9 cellular contexts compared by ENCODE assay signal in genomic region chr21:36699026-36699545, GRCh38. TPM values are rescaled to one million over a fixed set of nuclear protein-coding genes. Genes with fewer than 3 reads are reported as not detected.
DNase-seq lines count a peak whose midpoint lies in the region; ATAC-seq lines count a peak whose summit lies in the region.
"Had no signal": no experiment of that assay in that cellular context is flagged by ENCODE, and none has a peak within 500 bp of the region (broad histone marks: within the 10 kb centered on the region; RNA-seq: fewer than 3 reads in every experiment).

A gene with protein sequence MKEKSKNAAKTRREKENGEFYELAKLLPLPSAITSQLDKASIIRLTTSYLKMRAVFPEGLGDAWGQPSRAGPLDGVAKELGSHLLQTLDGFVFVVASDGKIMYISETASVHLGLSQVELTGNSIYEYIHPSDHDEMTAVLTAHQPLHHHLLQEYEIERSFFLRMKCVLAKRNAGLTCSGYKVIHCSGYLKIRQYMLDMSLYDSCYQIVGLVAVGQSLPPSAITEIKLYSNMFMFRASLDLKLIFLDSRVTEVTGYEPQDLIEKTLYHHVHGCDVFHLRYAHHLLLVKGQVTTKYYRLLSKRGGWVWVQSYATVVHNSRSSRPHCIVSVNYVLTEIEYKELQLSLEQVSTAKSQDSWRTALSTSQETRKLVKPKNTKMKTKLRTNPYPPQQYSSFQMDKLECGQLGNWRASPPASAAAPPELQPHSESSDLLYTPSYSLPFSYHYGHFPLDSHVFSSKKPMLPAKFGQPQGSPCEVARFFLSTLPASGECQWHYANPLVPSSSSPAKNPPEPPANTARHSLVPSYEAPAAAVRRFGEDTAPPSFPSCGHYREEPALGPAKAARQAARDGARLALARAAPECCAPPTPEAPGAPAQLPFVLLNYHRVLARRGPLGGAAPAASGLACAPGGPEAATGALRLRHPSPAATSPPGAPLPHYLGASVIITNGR (plus strand): TSS chr21:36699115. CDS start chr21:36699747, 632 bp downstream.

- H3K9me3 ChIP-seq in trophoblast cell (ENCODE audit: insufficient read depth, low read depth, low read length), result peaks cover 10% of the 10 kb centered on the region

- no peak within 1 kb of the TSS for H4K8ac ChIP-seq in trophoblast cell (ENCODE audit: low read depth, low read length)

- no peaks in the 10 kb centered on the region for H3K79me2 ChIP-seq in trophoblast cell (ENCODE audit: control insufficient read depth, insufficient read depth, low read length, poor library complexity)

- peak; percentile 67 for DNase-seq in NCI-H1105 treated with DMSO at 0.1 percent for 48 hours (lab: John Stamatoyannopoulos, UW)
- DNase-seq in NCI-H1105 (lab: John Stamatoyannopoulos, UW), result no peak
- peak; percentile 4 for DNase-seq in NCI-H446 treated with DMSO at 0.1 percent for 48 hours (lab: John Stamatoyannopoulos, UW)
- peak; percentile 22 for DNase-seq in epithelial cell of prostate (ENCODE audit: low read depth, low spot score)
- DNase-seq in trophoblast cell, result peak in 1 of 2 donors; percentile 46
- DNase-seq in stimulated activated CD4-positive, alpha-beta T cell treated with anti-CD3 and anti-CD28 coated beads, Interleukin-2, amount 100 ng/mL, for 48 hours, result no peak

- no peak within 1 kb of the TSS for H2BK5ac ChIP-seq in trophoblast cell (ENCODE audit: low read depth, low read length, poor library complexity)

- peaks cover 97% of the 10 kb centered on the region for H3K27me3 ChIP-seq in trophoblast cell (ENCODE audit: insufficient read depth, low read length)

- no peak within 1 kb of the TSS for H3K23ac ChIP-seq in trophoblast cell (ENCODE audit: low read length)

- no CpG with 5 or more reads among the region's 64 CpGs for WGBS in trophoblast cell (ENCODE audit: extremely low coverage, insufficient coverage, insufficient read length)

- H3K27ac ChIP-seq in epithelial cell of prostate (peak within 1 kb of the TSS; percentile 52), trophoblast cell (ENCODE audit: low read depth, low read length) (no peak within 1 kb of the TSS)

- H2BK12ac ChIP-seq in trophoblast cell (ENCODE audit: low read length), result no peak within 1 kb of the TSS

- H3K14ac ChIP-seq in trophoblast cell (ENCODE audit: low read length), result no peak within 1 kb of the TSS

- H3K18ac ChIP-seq in trophoblast cell (ENCODE audit: low read length), result no peak within 1 kb of the TSS

- H2AK5ac ChIP-seq in trophoblast cell (ENCODE audit: low read length), result no peak within 1 kb of the TSS

- peaks cover 12 to 19% of the 10 kb centered on the region in 2 experiments for H3K4me1 ChIP-seq in trophoblast cell (ENCODE audit: control insufficient read depth in 1 of 2, insufficient read depth in 2 of 2, low read length in 2 of 2)

- H4K12ac ChIP-seq in trophoblast cell (ENCODE audit: low read depth, low read length), result no peak within 1 kb of the TSS

- peak within 1 kb of the TSS; percentile 63 for H3K4me2 ChIP-seq in trophoblast cell (ENCODE audit: low read length)

- H2AFZ ChIP-seq in trophoblast cell (ENCODE audit: insufficient read depth, low read length, poor library complexity), result peak within 1 kb of the TSS; percentile 17

- no peak within 1 kb of the TSS for H3K9ac ChIP-seq in trophoblast cell (ENCODE audit: low read length)

- peak within 1 kb of the TSS; percentile 38 for H3K4me3 ChIP-seq in trophoblast cell (ENCODE audit: low read depth, low read length)

- H3K79me1 ChIP-seq in trophoblast cell (ENCODE audit: low read length), result no peaks in the 10 kb centered on the region

- no peak for ATAC-seq in HG02884 (IDR thresholded peaks at IDR 0.05; ENCODE audit: unreplicated experiment)
- ATAC-seq in HG03565 (IDR thresholded peaks at IDR 0.05; ENCODE audit: unreplicated experiment), result no peak

- H3K36me3 ChIP-seq in trophoblast cell (ENCODE audit: control insufficient read depth in 1 of 2, insufficient read depth in 2 of 2, low read length in 2 of 2), result no peaks in the 10 kb centered on the region

- H2BK120ac ChIP-seq in trophoblast cell (ENCODE audit: insufficient read depth, low read length, poor library complexity), result no peak within 1 kb of the TSS

- no peak within 1 kb of the TSS for H4K91ac ChIP-seq in trophoblast cell (ENCODE audit: low read depth, low read length)

- no peak within 1 kb of the TSS for H3K4ac ChIP-seq in trophoblast cell (ENCODE audit: low read depth, low read length)

RNA-seq across cellular contexts. Expression of the gene that starts here (rescaled TPM):
- 0.68 and 0.78 TPM in 2 replicates for polyA plus RNA-seq in trophoblast cell (2013)
- polyA plus RNA-seq: BJ had no signal

Comparison
In these comparisons a context has a peak if more than half of its experiments do, and no peak if none do; other contexts are left out.
1. DNase-seq: peak in NCI-H1105 treated with DMSO at 0.1 percent for 48 hours (single experiment), NCI-H446 treated with DMSO at 0.1 percent for 48 hours (single experiment) and epithelial cell of prostate (single experiment); none in NCI-H1105 (single experiment) and stimulated activated CD4-positive, alpha-beta T cell treated with anti-CD3 and anti-CD28 coated beads, Interleukin-2, amount 100 ng/mL, for 48 hours (0 of 2).